ENCODE assay signal across 11 cellular contexts in the genomic region with DNA sequence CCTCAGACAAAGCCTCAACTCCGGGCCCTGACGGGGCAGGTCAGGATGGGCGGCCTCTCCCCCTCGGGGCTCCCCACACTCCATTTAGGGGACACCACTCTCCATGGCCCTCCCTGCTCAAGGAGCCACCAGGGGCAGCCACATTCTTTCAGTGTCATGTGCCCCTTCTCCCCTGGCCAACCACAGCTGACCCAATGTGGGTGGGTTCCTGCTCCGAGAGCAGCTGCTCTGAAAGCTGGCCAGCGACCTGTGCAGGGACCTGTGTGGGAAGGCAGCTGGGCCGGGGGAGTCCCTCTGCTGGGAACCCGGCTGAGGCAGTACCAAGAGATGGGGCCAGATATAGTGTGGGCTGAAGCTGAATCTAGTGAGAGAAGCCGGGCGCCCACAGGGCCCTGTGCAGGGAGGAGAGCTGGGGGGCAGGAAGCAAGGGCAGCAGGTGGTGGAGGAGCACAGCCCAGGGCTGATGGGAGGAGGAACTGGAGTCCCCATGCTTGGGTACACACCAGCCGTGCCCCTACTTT. TPM values are rescaled to one million over a fixed set of nuclear protein-coding genes. Genes with fewer than 3 reads are reported as not detected.
A peak's percentile ranks its signal among the peaks of the same experiment; 100 is the strongest.
DNase-seq lines count a peak whose midpoint lies in the region; ATAC-seq and TF ChIP-seq lines count a peak whose summit lies in the region.
"Had no signal": no experiment of that assay in that cellular context is flagged by ENCODE, and none has a peak within 500 bp of the region (broad histone marks: within the 10 kb centered on the region; RNA-seq: fewer than 3 reads in every experiment).

No MANE protein-coding gene starts in this region.

- H3K36me3 ChIP-seq in mucosa of descending colon (ENCODE audit: low read depth): no peaks in the 10 kb centered on the region
- peaks cover 0 to 23% (median 2%) of the 10 kb centered on the region in 4 donors for H3K36me3 ChIP-seq in stomach
- no peaks in the 10 kb centered on the region for H3K36me3 ChIP-seq in uterus

- TF ChIP-seq CTCF in mucosa of descending colon (IDR thresholded peaks at IDR 0.05) (no peak), stomach (IDR thresholded peaks at IDR 0.05) (no peak), uterus (IDR thresholded peaks at IDR 0.05) (no peak)

- DNase-seq in ELF-1 (ENCODE audit: low read depth, low spot score) (peak; percentile 56), mucosa of descending colon (no peak), DMS114 treated with DMSO at 0.1 percent for 48 hours (lab: John Stamatoyannopoulos, UW; ENCODE audit: unreplicated experiment) (no peak), stomach (no peak), uterus (no peak)
- peak; percentile 19 for DNase-seq in activated CD8-positive, alpha-beta memory T cell treated with anti-CD3 and anti-CD28 coated beads, Interleukin-2, amount 50 U/mL, for 4 hours
- DNase-seq: NCI-H226 had no signal

- peak; percentile 61 for ATAC-seq in GM21737 (IDR thresholded peaks at IDR 0.05; ENCODE audit: unreplicated experiment)
- ATAC-seq in mucosa of descending colon: peak; percentile 40
- ATAC-seq in GM18873 (IDR thresholded peaks at IDR 0.05; ENCODE audit: low FRiP score, unreplicated experiment): no peak

- TF ChIP-seq EP300 in stomach (IDR thresholded peaks at IDR 0.05): no peak

- intact Hi-C loops in mucosa of descending colon (cut with DNase I, micrococcal nuclease) (no loop called here), stomach (cut with DNase I; ENCODE audit: low total_unique reads) (no loop called here), uterus (cut with DNase I; ENCODE audit: low total_unique reads) (no loop called here)

- H3K27me3 ChIP-seq in stomach: no peaks in the 10 kb centered on the region
- no peaks in the 10 kb centered on the region for H3K27me3 ChIP-seq in uterus

- no peak for TF ChIP-seq POLR2A in stomach (IDR thresholded peaks at IDR 0.05)
- TF ChIP-seq POLR2A in uterus (IDR thresholded peaks at IDR 0.05): no peak

- H3K9me3 ChIP-seq in mucosa of descending colon: no peaks in the 10 kb centered on the region
- no peaks in the 10 kb centered on the region for H3K9me3 ChIP-seq in stomach
- H3K9me3 ChIP-seq in uterus: no peaks in the 10 kb centered on the region

- H3K4me1 ChIP-seq in mucosa of descending colon (ENCODE audit: low read depth) (no peaks in the 10 kb centered on the region), stomach (peaks cover 0 to 10% (median 7%) of the 10 kb centered on the region in 4 donors), uterus (no peaks in the 10 kb centered on the region)

- H3K27ac ChIP-seq in stomach (peak overlapping the region in 1 of 5 donors; percentile 2), uterus (no peak overlapping the region)

- H3K4me3 ChIP-seq in mucosa of descending colon (no peak overlapping the region), stomach (no peak overlapping the region), uterus (no peak overlapping the region)

- WGBS in stomach, 5 donors: 63 to 76% (median 66%) methylated on average over 9 to 11 of the region's 11 CpGs

RNA-seq across cellular contexts. Expression of a gene that starts 40.6 kb away (rescaled TPM):
- under 1 TPM; 0.06 to 0.10 (median 0.06) TPM for total RNA-seq in mucosa of descending colon
- under 1 TPM in 2 of 5 donors, not detected in 3; under 0.01 to 0.45 TPM for total RNA-seq in stomach
- under 1 TPM in 1 of 3 donors, not detected in 2; 0.05 TPM for polyA plus RNA-seq in stomach
- total RNA-seq in uterus: 1 to 10 TPM in 1 of 4 donors, under 1 TPM in 1, not detected in 2; 0.43 to 2.1 TPM
- total RNA-seq: dermis microvascular lymphatic vessel endothelial cell, lung microvascular endothelial cell had no signal

RNA-seq across cellular contexts. Expression of a gene that starts 58.0 kb away (rescaled TPM):
- total RNA-seq in mucosa of descending colon (10 to 100 TPM in 1 of 3 donors, 1 to 10 TPM in 2; 2.9 to 14.5 (median 5.4) TPM), stomach (10 to 100 TPM in 1 of 5 donors, 1 to 10 TPM in 3, under 1 TPM in 1; 0.29 to 47.8 (median 2.3) TPM), uterus (10 to 100 TPM in 1 of 4 donors, 1 to 10 TPM in 2, under 1 TPM in 1; 0.29 to 12.1 (median 3.8) TPM)
- polyA plus RNA-seq in stomach: 1 to 10 TPM; 3.3 to 6.1 (median 4.0) TPM

Comparison
In these comparisons a context has a peak if more than half of its experiments do, and no peak if none do; other contexts are left out.
1. DNase-seq: peak in ELF-1 (single experiment) and activated CD8-positive, alpha-beta memory T cell treated with anti-CD3 and anti-CD28 coated beads, Interleukin-2, amount 50 U/mL, for 4 hours (single experiment); none in mucosa of descending colon (0 of 3), DMS114 treated with DMSO at 0.1 percent for 48 hours (single experiment), stomach (single experiment) and uterus (0 of 2).